In genomic region chr1:51330331-51331201, GRCh38 we compare ENCODE assay signal across 1 cellular context.
TF ChIP-seq lines count a peak whose summit lies in the region.

Gene TTC39A (minus strand): TSS chr1:51330562. CDS start chr1:51330477, 85 bp downstream.

TF ChIP-seq in HEK293, 187 proteins besides CTCF, POLR2A, EP300 and RAD21 (continued from another document and continues in another):
- TF ChIP-seq PRDM10 (tag by site-specific recombination; IDR thresholded peaks at IDR 0.05): no peak
- peak; percentile 48 for TF ChIP-seq ZIC2 (tag by site-specific recombination; IDR thresholded peaks at IDR 0.05)
- peak; percentile 88 for TF ChIP-seq EGR2 (tag by site-specific recombination; IDR thresholded peaks at IDR 0.05; ENCODE audit: low read depth)
- no peak for TF ChIP-seq ZNF514 (tag by site-specific recombination; IDR thresholded peaks at IDR 0.05)
- TF ChIP-seq ZNF473 (tag by site-specific recombination; IDR thresholded peaks at IDR 0.05): no peak
- TF ChIP-seq ZNF37A (tag by site-specific recombination; IDR thresholded peaks at IDR 0.05): no peak
- TF ChIP-seq ZNF121 (tag by site-specific recombination; IDR thresholded peaks at IDR 0.05): no peak
- TF ChIP-seq ZSCAN5A (tag by site-specific recombination; IDR thresholded peaks at IDR 0.05): no peak
- TF ChIP-seq ZBTB20 (tag by site-specific recombination; IDR thresholded peaks at IDR 0.05): peak; percentile 30; the same call in 1 of the 2 replicates
- TF ChIP-seq KLF8 (tag by site-specific recombination; IDR thresholded peaks at IDR 0.05): 0 out of 2 replicates have a peak, but pooled peaks have one; percentile 17
- 0 out of 2 replicates have a peak, but pooled peaks have one; percentile 2 for TF ChIP-seq ZBTB11 (tag by site-specific recombination; conservative IDR thresholded peaks at IDR 0.05; ENCODE audit: low read depth)
- no peak for TF ChIP-seq ZNF585B (tag by site-specific recombination; IDR thresholded peaks at IDR 0.05)
- peak; percentile 44; the same call in 1 of the 2 replicates for TF ChIP-seq ZNF2 (tag by site-specific recombination; IDR thresholded peaks at IDR 0.05)
- no peak for TF ChIP-seq GFI1B (tag by site-specific recombination; IDR thresholded peaks at IDR 0.05)
- TF ChIP-seq ZNF837 (tag by site-specific recombination; IDR thresholded peaks at IDR 0.05): no peak
- no peak for TF ChIP-seq ZNF558 (tag by site-specific recombination; IDR thresholded peaks at IDR 0.05)
- peak; percentile 32 for TF ChIP-seq GLIS1 (tag by site-specific recombination; IDR thresholded peaks at IDR 0.05)
- TF ChIP-seq ZNF544 (tag by site-specific recombination; IDR thresholded peaks at IDR 0.05): no peak
- no peak for TF ChIP-seq PRDM1 (tag by site-specific recombination; IDR thresholded peaks at IDR 0.05)
- no peak for TF ChIP-seq ZNF280D (tag by site-specific recombination; IDR thresholded peaks at IDR 0.05)
- TF ChIP-seq ZNF148 (tag by site-specific recombination; IDR thresholded peaks at IDR 0.05; ENCODE audit: borderline replicate concordance): no peak
- no peak for TF ChIP-seq INSM2 (tag by site-specific recombination; IDR thresholded peaks at IDR 0.05)
- no peak for TF ChIP-seq ZNF747 (tag by site-specific recombination; IDR thresholded peaks at IDR 0.05)
- TF ChIP-seq ZNF624 (tag by site-specific recombination; IDR thresholded peaks at IDR 0.05): no peak
- TF ChIP-seq HIC1 (tag by site-specific recombination; IDR thresholded peaks at IDR 0.05): no peak
- TF ChIP-seq ZNF645 (tag by site-specific recombination; IDR thresholded peaks at IDR 0.05): no peak
- no peak for TF ChIP-seq TSHZ1 (tag by site-specific recombination; IDR thresholded peaks at IDR 0.05; ENCODE audit: borderline replicate concordance)
- peak; percentile 59 for TF ChIP-seq ZBTB26 (tag by site-specific recombination; optimal IDR thresholded peaks at IDR 0.05)
- no peak for TF ChIP-seq ZNF324 (tag by site-specific recombination; IDR thresholded peaks at IDR 0.05)
